ENCODE assay signal across 13 cellular contexts in the genomic region with DNA sequence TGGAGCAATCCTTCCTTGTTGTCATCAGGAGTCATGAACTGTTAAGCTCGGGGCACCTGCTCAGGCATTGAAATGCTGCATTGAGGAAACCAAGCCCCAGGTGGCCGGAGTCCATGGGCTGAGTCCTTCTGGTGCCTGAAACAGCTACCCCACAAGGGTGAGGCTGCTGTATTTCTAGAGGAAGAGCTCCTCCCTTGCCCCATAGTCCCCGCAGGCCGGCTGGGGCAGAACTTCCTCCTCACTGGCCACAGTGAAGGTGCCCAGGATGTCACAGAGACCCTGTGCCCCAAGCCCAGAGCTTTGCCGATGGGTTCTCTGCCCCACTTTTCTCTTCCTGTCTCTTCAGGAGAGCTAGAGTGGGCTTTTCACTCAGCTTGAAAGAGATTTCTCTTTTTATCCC.
"Had no signal": no experiment of that assay in that cellular context is flagged by ENCODE, and none has a peak within 500 bp of the region (broad histone marks: within the 10 kb centered on the region; RNA-seq: fewer than 3 reads in every experiment).

No MANE protein-coding gene starts in this region.

- H3K27ac ChIP-seq: ovary, tibial nerve had no signal

- H3K9me3 ChIP-seq: esophagus squamous epithelium, ovary, tibial nerve had no signal

- H3K27me3 ChIP-seq: ovary, tibial nerve had no signal

- H3K36me3 ChIP-seq: esophagus squamous epithelium, ovary, tibial nerve had no signal

- H3K36me3 Mint-ChIP-seq: naive thymus-derived CD8-positive, alpha-beta T cell; stimulated activated memory B cell treated with anti-CD40 and anti-IgM and Interleukin-4, amounts not matched to agents 10 μg/mL and 1 μg/mL and 100 μg/mL, for 72 hours had no signal

- ATAC-seq: left ventricle myocardium superior; naive thymus-derived CD8-positive, alpha-beta T cell; stimulated activated memory B cell treated with anti-CD40 and anti-IgM and Interleukin-4, amounts not matched to agents 10 μg/mL and 1 μg/mL and 100 μg/mL, for 72 hours had no signal

- H3K4me3 Mint-ChIP-seq: activated T-cell treated with anti-CD3 and anti-CD28 coated beads, Interleukin-2, amount 50 U/mL, for 24 hours; naive thymus-derived CD8-positive, alpha-beta T cell; stimulated activated memory B cell treated with anti-CD40 and anti-IgM and Interleukin-4, amounts not matched to agents 10 μg/mL and 1 μg/mL and 100 μg/mL, for 72 hours had no signal

- DNase-seq: activated CD4-positive, alpha-beta T cell treated with anti-CD3 and anti-CD28 coated beads, Interleukin-2, amount 50 U/mL, for 1 hour; activated effector memory CD4-positive, alpha-beta T cell treated with Interleukin-2 at 50 U/mL for 16 hours; activated naive CD4-positive, alpha-beta T cell treated with anti-CD3 and anti-CD28 coated beads, Interleukin-2, amount 50 U/mL, for 16 hours; activated T-cell treated with anti-CD3 and anti-CD28 coated beads, Interleukin-2, amount 50 U/mL, for 24 hours; esophagus squamous epithelium; hypothalamus; left ventricle myocardium superior; mesenchymal stem cell; naive thymus-derived CD8-positive, alpha-beta T cell; ovary; T-helper 2 cell had no signal

- H3K4me3 ChIP-seq: esophagus squamous epithelium, ovary, tibial nerve had no signal

- H3K9me3 Mint-ChIP-seq: activated T-cell treated with anti-CD3 and anti-CD28 coated beads, Interleukin-2, amount 50 U/mL, for 24 hours; naive thymus-derived CD8-positive, alpha-beta T cell; stimulated activated memory B cell treated with anti-CD40 and anti-IgM and Interleukin-4, amounts not matched to agents 10 μg/mL and 1 μg/mL and 100 μg/mL, for 72 hours had no signal

- H3K27ac Mint-ChIP-seq: activated T-cell treated with anti-CD3 and anti-CD28 coated beads, Interleukin-2, amount 50 U/mL, for 24 hours; naive thymus-derived CD8-positive, alpha-beta T cell; stimulated activated memory B cell treated with anti-CD40 and anti-IgM and Interleukin-4, amounts not matched to agents 10 μg/mL and 1 μg/mL and 100 μg/mL, for 72 hours had no signal
